ENCODE assay signal across 1 cellular context in the genomic region with DNA sequence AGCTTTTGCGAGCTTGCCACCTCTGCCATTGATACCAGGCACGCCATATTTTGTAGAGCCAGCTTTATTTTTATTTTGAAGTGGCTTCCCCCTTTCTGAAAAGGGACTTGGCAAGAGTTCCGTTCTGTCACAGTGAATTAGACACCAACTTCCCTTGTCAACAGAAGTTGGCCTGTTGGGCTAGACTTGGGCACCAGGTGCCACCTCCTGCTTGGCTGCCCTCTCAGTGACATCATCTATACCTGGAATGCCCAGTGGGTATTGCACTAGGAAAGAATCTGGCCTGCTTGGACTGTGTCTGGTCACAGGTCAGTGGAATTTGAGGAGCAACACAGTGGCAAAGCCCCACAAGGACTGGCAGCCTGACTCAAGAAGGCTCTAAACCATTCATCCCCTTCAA.
TF ChIP-seq lines count a peak whose summit lies in the region.

No MANE protein-coding gene starts in this region.

TF ChIP-seq in SK-N-SH treated with all-trans-retinoic acid at 6 μM for 48 hours, 23 proteins besides CTCF, POLR2A, EP300 and RAD21 (continued from another document):
- TF ChIP-seq, protein P1, sequence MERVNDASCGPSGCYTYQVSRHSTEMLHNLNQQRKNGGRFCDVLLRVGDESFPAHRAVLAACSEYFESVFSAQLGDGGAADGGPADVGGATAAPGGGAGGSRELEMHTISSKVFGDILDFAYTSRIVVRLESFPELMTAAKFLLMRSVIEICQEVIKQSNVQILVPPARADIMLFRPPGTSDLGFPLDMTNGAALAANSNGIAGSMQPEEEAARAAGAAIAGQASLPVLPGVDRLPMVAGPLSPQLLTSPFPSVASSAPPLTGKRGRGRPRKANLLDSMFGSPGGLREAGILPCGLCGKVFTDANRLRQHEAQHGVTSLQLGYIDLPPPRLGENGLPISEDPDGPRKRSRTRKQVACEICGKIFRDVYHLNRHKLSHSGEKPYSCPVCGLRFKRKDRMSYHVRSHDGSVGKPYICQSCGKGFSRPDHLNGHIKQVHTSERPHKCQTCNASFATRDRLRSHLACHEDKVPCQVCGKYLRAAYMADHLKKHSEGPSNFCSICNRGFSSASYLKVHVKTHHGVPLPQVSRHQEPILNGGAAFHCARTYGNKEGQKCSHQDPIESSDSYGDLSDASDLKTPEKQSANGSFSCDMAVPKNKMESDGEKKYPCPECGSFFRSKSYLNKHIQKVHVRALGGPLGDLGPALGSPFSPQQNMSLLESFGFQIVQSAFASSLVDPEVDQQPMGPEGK (CRISPR knock-in tag; IDR thresholded peaks at IDR 0.05; ENCODE audit: borderline replicate concordance) = no peak
- TF ChIP-seq ZNF70 (CRISPR knock-in tag; IDR thresholded peaks at IDR 0.05) (no peak), PPARA (CRISPR knock-in tag; IDR thresholded peaks at IDR 0.05; ENCODE audit: borderline replicate concordance) (no peak), TSHZ2 (CRISPR knock-in tag; IDR thresholded peaks at IDR 0.05) (no peak), ZNF8 (CRISPR knock-in tag; IDR thresholded peaks at IDR 0.05) (no peak)
